ENCODE assay signal across 1 cellular context in the genomic region with DNA sequence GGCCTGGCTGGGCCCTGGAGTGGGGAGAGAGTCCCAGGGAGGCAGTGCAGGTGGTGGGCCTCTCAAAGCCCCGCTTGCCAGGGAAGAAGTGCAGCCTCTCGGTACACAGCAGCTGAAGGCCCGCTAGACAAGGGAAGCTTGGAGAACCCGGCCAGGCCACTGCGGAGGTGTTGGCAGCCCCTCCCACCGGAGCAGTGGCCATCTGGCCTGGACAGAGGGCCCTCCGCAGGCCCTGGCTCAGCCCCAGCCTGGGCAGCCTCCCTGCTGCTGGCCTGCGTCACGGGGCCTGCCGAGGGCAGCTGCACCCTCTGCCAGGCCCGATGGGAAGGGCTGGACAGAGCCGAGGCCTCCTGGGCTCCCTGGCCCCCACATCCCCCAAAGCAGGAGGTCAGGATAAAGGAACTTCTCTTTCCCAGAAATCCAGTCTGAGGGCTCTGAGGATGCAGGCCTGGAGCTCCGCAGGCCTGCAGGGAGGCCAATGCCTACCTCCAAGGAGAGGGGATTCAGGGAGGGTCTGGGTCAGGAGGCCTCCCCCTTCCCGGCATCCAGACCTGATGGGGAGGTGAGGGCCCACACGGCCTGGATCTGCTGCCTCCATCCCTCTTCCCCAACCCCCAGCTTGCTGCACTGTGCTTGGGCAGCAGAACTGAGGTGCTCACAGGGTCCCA.
TF ChIP-seq lines count a peak whose summit lies in the region.

No MANE protein-coding gene starts in this region.

TF ChIP-seq in GM23338, 12 proteins besides CTCF, POLR2A, EP300 and RAD21 (continued from another document):
- TF ChIP-seq, protein P1, sequence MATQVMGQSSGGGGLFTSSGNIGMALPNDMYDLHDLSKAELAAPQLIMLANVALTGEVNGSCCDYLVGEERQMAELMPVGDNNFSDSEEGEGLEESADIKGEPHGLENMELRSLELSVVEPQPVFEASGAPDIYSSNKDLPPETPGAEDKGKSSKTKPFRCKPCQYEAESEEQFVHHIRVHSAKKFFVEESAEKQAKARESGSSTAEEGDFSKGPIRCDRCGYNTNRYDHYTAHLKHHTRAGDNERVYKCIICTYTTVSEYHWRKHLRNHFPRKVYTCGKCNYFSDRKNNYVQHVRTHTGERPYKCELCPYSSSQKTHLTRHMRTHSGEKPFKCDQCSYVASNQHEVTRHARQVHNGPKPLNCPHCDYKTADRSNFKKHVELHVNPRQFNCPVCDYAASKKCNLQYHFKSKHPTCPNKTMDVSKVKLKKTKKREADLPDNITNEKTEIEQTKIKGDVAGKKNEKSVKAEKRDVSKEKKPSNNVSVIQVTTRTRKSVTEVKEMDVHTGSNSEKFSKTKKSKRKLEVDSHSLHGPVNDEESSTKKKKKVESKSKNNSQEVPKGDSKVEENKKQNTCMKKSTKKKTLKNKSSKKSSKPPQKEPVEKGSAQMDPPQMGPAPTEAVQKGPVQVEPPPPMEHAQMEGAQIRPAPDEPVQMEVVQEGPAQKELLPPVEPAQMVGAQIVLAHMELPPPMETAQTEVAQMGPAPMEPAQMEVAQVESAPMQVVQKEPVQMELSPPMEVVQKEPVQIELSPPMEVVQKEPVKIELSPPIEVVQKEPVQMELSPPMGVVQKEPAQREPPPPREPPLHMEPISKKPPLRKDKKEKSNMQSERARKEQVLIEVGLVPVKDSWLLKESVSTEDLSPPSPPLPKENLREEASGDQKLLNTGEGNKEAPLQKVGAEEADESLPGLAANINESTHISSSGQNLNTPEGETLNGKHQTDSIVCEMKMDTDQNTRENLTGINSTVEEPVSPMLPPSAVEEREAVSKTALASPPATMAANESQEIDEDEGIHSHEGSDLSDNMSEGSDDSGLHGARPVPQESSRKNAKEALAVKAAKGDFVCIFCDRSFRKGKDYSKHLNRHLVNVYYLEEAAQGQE (IDR thresholded peaks at IDR 0.05; ENCODE audit: unreplicated experiment), result no peak
- TF ChIP-seq ZNF331 (CRISPR knock-in tag; IDR thresholded peaks at IDR 0.05; ENCODE audit: low read depth), result no peak
- TF ChIP-seq EZH2 (IDR thresholded peaks at IDR 0.05; ENCODE audit: low read depth, unreplicated experiment), result no peak
- TF ChIP-seq NANOG (IDR thresholded peaks at IDR 0.05; ENCODE audit: borderline replicate concordance), result no peak
- TF ChIP-seq CREB1 (CRISPR knock-in tag; IDR thresholded peaks at IDR 0.05; ENCODE audit: low read depth), result no peak
- no peak for TF ChIP-seq STAT1 (IDR thresholded peaks at IDR 0.05; ENCODE audit: unreplicated experiment)
- no peak for TF ChIP-seq EZH2phosphoT487 (IDR thresholded peaks at IDR 0.05; ENCODE audit: unreplicated experiment)
- no peak for TF ChIP-seq JUNB (IDR thresholded peaks at IDR 0.05; ENCODE audit: unreplicated experiment)
